Comparison of ENCODE assay signal across 17 cellular contexts in the genomic region with DNA sequence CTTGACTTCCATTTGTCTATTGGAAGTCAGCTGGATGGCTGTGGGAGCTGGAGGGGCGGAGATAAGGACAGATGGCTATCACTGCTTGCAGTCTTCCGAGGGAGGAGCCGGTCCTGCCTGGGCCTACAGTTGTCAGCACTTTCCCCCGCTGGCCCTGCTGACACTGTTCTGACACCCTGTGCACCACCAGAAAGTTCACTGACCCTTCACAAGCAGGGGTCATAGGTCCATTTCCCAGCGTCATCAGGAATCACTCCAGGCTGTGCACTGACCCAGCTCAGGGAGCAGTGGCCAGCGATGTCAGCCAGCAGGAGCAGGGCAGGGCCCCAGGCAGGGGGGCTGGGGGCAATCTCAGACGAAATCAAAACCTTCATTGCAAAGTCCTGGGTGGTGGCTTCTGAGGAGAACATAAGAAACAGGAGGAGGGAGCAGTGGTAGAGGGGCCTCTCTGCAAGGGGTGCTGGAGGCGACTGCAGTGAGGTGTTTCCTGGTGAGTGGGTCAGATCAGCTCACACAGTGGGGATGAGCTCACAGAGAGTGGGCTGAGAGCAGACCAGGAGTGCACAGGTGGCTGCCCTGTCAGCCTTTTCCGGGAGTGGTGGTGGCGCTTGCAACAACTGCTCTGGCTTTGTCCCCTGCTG. TPM values are rescaled to one million over a fixed set of nuclear protein-coding genes. Genes with fewer than 3 reads are reported as not detected.
A peak's percentile ranks its signal among the peaks of the same experiment; 100 is the strongest.
DNase-seq lines count a peak whose midpoint lies in the region; ATAC-seq and TF ChIP-seq lines count a peak whose summit lies in the region.
"Had no signal": no experiment of that assay in that cellular context is flagged by ENCODE, and none has a peak within 500 bp of the region (broad histone marks: within the 10 kb centered on the region; RNA-seq: fewer than 3 reads in every experiment).

No MANE protein-coding gene starts in this region.

- 71% methylated on average over 8 of the region's 10 CpGs for WGBS in suprapubic skin

- H3K4me1 ChIP-seq in Peyer's patch (no peaks in the 10 kb centered on the region), left ventricle myocardium inferior (peaks cover 10% of the 10 kb centered on the region), suprapubic skin (no peaks in the 10 kb centered on the region)
- H3K4me1 ChIP-seq in CD8-positive, alpha-beta memory T cell (ENCODE audit: insufficient read depth, low read length), result no peaks in the 10 kb centered on the region
- H3K4me1 ChIP-seq: prostate gland had no signal

- H3K4me3 Mint-ChIP-seq in neural crest cell, result peak overlapping the region; percentile 31
- no peak overlapping the region for H3K4me3 Mint-ChIP-seq in activated naive CD8-positive, alpha-beta T cell treated with anti-CD3 and anti-CD28 coated beads, Interleukin-2, amount 50 U/mL, for 24 hours
- H3K4me3 Mint-ChIP-seq in CD8-positive, alpha-beta memory T cell, result no peak overlapping the region
- H3K4me3 Mint-ChIP-seq: activated CD4-positive, alpha-beta T cell treated with anti-CD3 and anti-CD28 coated beads, Interleukin-2, amount 10 ng/mL, durations not matched to agents 7 days and 5 days; activated naive CD8-positive, alpha-beta T cell treated with anti-CD3 and anti-CD28 coated beads, Interleukin-2, amount 10 ng/mL, durations not matched to agents 7 days and 5 days; T-helper 1 cell treated with Interleukin-12 subunit alpha and Interleukin-12 subunit beta and Interleukin-4 antibody, amounts not matched to agents 30 μg/mL and 1 μg/mL, for 36 hours had no signal

- POLR2A ChIA-PET in CD8-positive, alpha-beta memory T cell (lab: Charles Lee), result no interaction called here

- no peak for TF ChIP-seq CTCF in Peyer's patch (IDR thresholded peaks at IDR 0.05)
- no peak for TF ChIP-seq CTCF in left ventricle myocardium inferior (IDR thresholded peaks at IDR 0.05; ENCODE audit: borderline replicate concordance)
- no peak for TF ChIP-seq CTCF in neural crest cell (conservative IDR thresholded peaks at IDR 0.05)
- no peak for TF ChIP-seq CTCF in suprapubic skin (IDR thresholded peaks at IDR 0.05)

- no peak for ATAC-seq in activated naive CD8-positive, alpha-beta T cell treated with anti-CD3 and anti-CD28 coated beads, Interleukin-2, amount 50 U/mL, for 24 hours
- ATAC-seq in GM21381 (IDR thresholded peaks at IDR 0.05; ENCODE audit: unreplicated experiment), result no peak

- no peaks in the 10 kb centered on the region for H3K9me3 Mint-ChIP-seq in neural crest cell
- no peaks in the 10 kb centered on the region for H3K9me3 Mint-ChIP-seq in activated naive CD8-positive, alpha-beta T cell treated with anti-CD3 and anti-CD28 coated beads, Interleukin-2, amount 50 U/mL, for 24 hours
- no peaks in the 10 kb centered on the region for H3K9me3 Mint-ChIP-seq in CD8-positive, alpha-beta memory T cell
- H3K9me3 Mint-ChIP-seq: activated CD4-positive, alpha-beta T cell treated with anti-CD3 and anti-CD28 coated beads, Interleukin-2, amount 10 ng/mL, durations not matched to agents 7 days and 5 days; activated naive CD8-positive, alpha-beta T cell treated with anti-CD3 and anti-CD28 coated beads, Interleukin-2, amount 10 ng/mL, durations not matched to agents 7 days and 5 days; T-helper 1 cell treated with Interleukin-12 subunit alpha and Interleukin-12 subunit beta and Interleukin-4 antibody, amounts not matched to agents 30 μg/mL and 1 μg/mL, for 36 hours had no signal

- H3K4me3 ChIP-seq in Peyer's patch, result no peak overlapping the region
- no peak overlapping the region for H3K4me3 ChIP-seq in left ventricle myocardium inferior
- no peak overlapping the region for H3K4me3 ChIP-seq in suprapubic skin
- no peak overlapping the region for H3K4me3 ChIP-seq in CD8-positive, alpha-beta memory T cell (ENCODE audit: low read length)
- H3K4me3 ChIP-seq: prostate gland, thoracic aorta had no signal

- H3K36me3 Mint-ChIP-seq in neural crest cell (ENCODE audit: low read depth), result no peaks in the 10 kb centered on the region
- no peaks in the 10 kb centered on the region for H3K36me3 Mint-ChIP-seq in activated naive CD8-positive, alpha-beta T cell treated with anti-CD3 and anti-CD28 coated beads, Interleukin-2, amount 50 U/mL, for 24 hours (ENCODE audit: low read depth)
- no peaks in the 10 kb centered on the region for H3K36me3 Mint-ChIP-seq in CD8-positive, alpha-beta memory T cell
- H3K36me3 Mint-ChIP-seq: activated naive CD8-positive, alpha-beta T cell treated with anti-CD3 and anti-CD28 coated beads, Interleukin-2, amount 10 ng/mL, durations not matched to agents 7 days and 5 days had no signal

- H3K36me3 ChIP-seq in Peyer's patch (no peaks in the 10 kb centered on the region), left ventricle myocardium inferior (no peaks in the 10 kb centered on the region), suprapubic skin (no peaks in the 10 kb centered on the region)
- H3K36me3 ChIP-seq in CD8-positive, alpha-beta memory T cell (ENCODE audit: insufficient read depth, low read length), result no peaks in the 10 kb centered on the region
- H3K36me3 ChIP-seq: prostate gland, thoracic aorta had no signal

- H3K27me3 Mint-ChIP-seq in neural crest cell (ENCODE audit: low read depth), result no peaks in the 10 kb centered on the region
- peaks cover 51% of the 10 kb centered on the region for H3K27me3 Mint-ChIP-seq in activated naive CD8-positive, alpha-beta T cell treated with anti-CD3 and anti-CD28 coated beads, Interleukin-2, amount 50 U/mL, for 24 hours
- peaks cover 10 to 59% of the 10 kb centered on the region in 2 donors for H3K27me3 Mint-ChIP-seq in CD8-positive, alpha-beta memory T cell

- TF ChIP-seq POLR2A in Peyer's patch (IDR thresholded peaks at IDR 0.05) (no peak), suprapubic skin (IDR thresholded peaks at IDR 0.05) (no peak)

- peaks cover 60% of the 10 kb centered on the region for H3K4me1 Mint-ChIP-seq in neural crest cell
- no peaks in the 10 kb centered on the region for H3K4me1 Mint-ChIP-seq in activated naive CD8-positive, alpha-beta T cell treated with anti-CD3 and anti-CD28 coated beads, Interleukin-2, amount 50 U/mL, for 24 hours
- no peaks in the 10 kb centered on the region for H3K4me1 Mint-ChIP-seq in CD8-positive, alpha-beta memory T cell
- H3K4me1 Mint-ChIP-seq: activated CD4-positive, alpha-beta T cell treated with anti-CD3 and anti-CD28 coated beads, Interleukin-2, amount 10 ng/mL, durations not matched to agents 7 days and 5 days had no signal

- DNase-seq in Caki2 (ENCODE audit: low read depth) (peak; percentile 54), Peyer's patch (peak in 2 of 3 donors; percentile 55 to 64), left ventricle myocardium inferior (peak; percentile 21), neural crest cell (ENCODE audit: low read depth, low spot score) (peak; percentile 56), suprapubic skin (ENCODE audit: low spot score in 2 of 2) (no peak)
- no peak for DNase-seq in activated naive CD8-positive, alpha-beta T cell treated with anti-CD3 and anti-CD28 coated beads, Interleukin-2, amount 50 U/mL, for 24 hours
- DNase-seq in CD8-positive, alpha-beta memory T cell, result no peak
- DNase-seq: activated CD4-positive, alpha-beta T cell treated with anti-CD3 and anti-CD28 coated beads, Interleukin-2, amount 10 ng/mL, durations not matched to agents 7 days and 5 days; activated naive CD8-positive, alpha-beta T cell treated with anti-CD3 and anti-CD28 coated beads, Interleukin-2, amount 10 ng/mL, durations not matched to agents 7 days and 5 days; caudate nucleus; NCI-H187 treated with DMSO at 0.1 percent for 48 hours; NCI-H82 had no signal

- H3K27ac Mint-ChIP-seq in neural crest cell (ENCODE audit: unreplicated experiment), result peak overlapping the region; percentile 85
- no peak overlapping the region for H3K27ac Mint-ChIP-seq in activated naive CD8-positive, alpha-beta T cell treated with anti-CD3 and anti-CD28 coated beads, Interleukin-2, amount 50 U/mL, for 24 hours
- no peak overlapping the region for H3K27ac Mint-ChIP-seq in CD8-positive, alpha-beta memory T cell
- H3K27ac Mint-ChIP-seq: activated CD4-positive, alpha-beta T cell treated with anti-CD3 and anti-CD28 coated beads, Interleukin-2, amount 10 ng/mL, durations not matched to agents 7 days and 5 days; activated naive CD8-positive, alpha-beta T cell treated with anti-CD3 and anti-CD28 coated beads, Interleukin-2, amount 10 ng/mL, durations not matched to agents 7 days and 5 days; T-helper 1 cell treated with Interleukin-12 subunit alpha and Interleukin-12 subunit beta and Interleukin-4 antibody, amounts not matched to agents 30 μg/mL and 1 μg/mL, for 36 hours had no signal

- no peak for TF ChIP-seq EP300 in suprapubic skin (IDR thresholded peaks at IDR 0.05)

- H3K27me3 ChIP-seq in Peyer's patch, result no peaks in the 10 kb centered on the region
- H3K27me3 ChIP-seq in left ventricle myocardium inferior (ENCODE audit: low read depth), result peaks cover 11% of the 10 kb centered on the region
- H3K27me3 ChIP-seq in suprapubic skin, result peaks cover 23% of the 10 kb centered on the region
- H3K27me3 ChIP-seq in CD8-positive, alpha-beta memory T cell (ENCODE audit: insufficient read depth, low read length, poor library complexity, severe bottlenecking), result no peaks in the 10 kb centered on the region

- H3K27ac ChIP-seq in Peyer's patch, result no peak overlapping the region
- no peak overlapping the region for H3K27ac ChIP-seq in left ventricle myocardium inferior (replicated peaks)
- H3K27ac ChIP-seq in suprapubic skin, result no peak overlapping the region
- no peak overlapping the region for H3K27ac ChIP-seq in CD8-positive, alpha-beta memory T cell (ENCODE audit: low read depth, low read length)
- H3K27ac ChIP-seq: prostate gland, RWPE1, thoracic aorta had no signal

- in situ Hi-C loops in Caki2 (cut with HindIII; ENCODE audit: low pct_unique_long_range_greater_than_20kb, low sequenced_read_pairs), result no loop called here

- intact Hi-C loops in left ventricle myocardium inferior (cut with micrococcal nuclease), result no loop called here

- CTCF ChIA-PET in CD8-positive, alpha-beta memory T cell (lab: Charles Lee), result no interaction called here

- no peaks in the 10 kb centered on the region for H3K9me3 ChIP-seq in Peyer's patch
- H3K9me3 ChIP-seq in left ventricle myocardium inferior (replicated peaks), result no peaks in the 10 kb centered on the region
- H3K9me3 ChIP-seq in suprapubic skin, result no peaks in the 10 kb centered on the region
- no peaks in the 10 kb centered on the region for H3K9me3 ChIP-seq in CD8-positive, alpha-beta memory T cell (ENCODE audit: low read length)
- H3K9me3 ChIP-seq: prostate gland, thoracic aorta had no signal

RNA-seq across cellular contexts. Expression of a gene that starts 26.5 kb away (rescaled TPM):
- 0.23 and 1.7 TPM in 2 replicates for total RNA-seq in Caki2 (2014; rRNA removed; shearing (Covaris generic); ENCODE audit: low replicate concordance)
- total RNA-seq in Peyer's patch (100 to 1,000 TPM in 1 of 4 donors, 10 to 100 TPM in 3; 52.2 to 281 (median 64.6) TPM), left ventricle myocardium inferior (7.4 TPM), neural crest cell (25.7 and 27.6 TPM in 2 replicates), suprapubic skin (10 to 100 TPM; 35.0 to 60.8 (median 43.8) TPM)
- 1 to 10 TPM; 8.8 to 9.4 TPM for total RNA-seq in CD8-positive, alpha-beta memory T cell
- polyA plus RNA-seq in CD8-positive, alpha-beta memory T cell, result 1.9 TPM

Comparison
In these comparisons a context has a peak if more than half of its experiments do, and no peak if none do; other contexts are left out.
1. DNase-seq: peak in Caki2 (single experiment), Peyer's patch (2 of 3), left ventricle myocardium inferior (single experiment) and neural crest cell (single experiment); none in activated naive CD8-positive, alpha-beta T cell treated with anti-CD3 and anti-CD28 coated beads, Interleukin-2, amount 50 U/mL, for 24 hours (single experiment), suprapubic skin (0 of 2) and CD8-positive, alpha-beta memory T cell (0 of 5).